ENCODE assay signal across 8 cellular contexts in genomic region chr13:75760182-75760981, GRCh38.
DNase-seq lines count a peak whose midpoint lies in the region; ATAC-seq and TF ChIP-seq lines count a peak whose summit lies in the region.

No MANE protein-coding gene starts in this region.

- intact Hi-C loops in activated CD4-positive, alpha-beta T cell treated with anti-CD3 and anti-CD28 coated beads for 36 hours (cut with DNase I, micrococcal nuclease) = loop anchor here (5.0 to 10.0 kb wide), 7 partner anchors 112 to 1232 kb away; partner anchors contain the start of genes CLN5 (in 1 of the 2), KCTD12 (in 1 of the 2), LMO7 (in 1 of the 2) and TBC1D4 (in 1 of the 2)

- TF ChIP-seq CTCF in nephron (IDR thresholded peaks at IDR 0.05; ENCODE audit: unreplicated experiment in 3 of 3) = peak in 1 of 3 experiments; percentile 18

- no peaks in the 10 kb centered on the region for H3K36me3 ChIP-seq in HAP-1 (replicated peaks)

- no peaks in the 10 kb centered on the region for H3K9me3 ChIP-seq in HAP-1

- no peaks in the 10 kb centered on the region for H3K27me3 Mint-ChIP-seq in activated CD4-positive, alpha-beta T cell treated with anti-CD3 and anti-CD28 coated beads for 36 hours
- no peaks in the 10 kb centered on the region for H3K27me3 Mint-ChIP-seq in effector memory CD8-positive, alpha-beta T cell
- H3K27me3 Mint-ChIP-seq in nephron (ENCODE audit: low read depth) = no peaks in the 10 kb centered on the region

- peak; percentile 16 for DNase-seq in activated CD4-positive, alpha-beta T cell treated with anti-CD3 and anti-CD28 coated beads for 36 hours
- no peak for DNase-seq in activated CD4-positive, alpha-beta T cell treated with anti-CD3 and anti-CD28 coated beads for 1 hour
- DNase-seq in NCI-H748 (lab: John Stamatoyannopoulos, UW; ENCODE audit: unreplicated experiment) (peak; percentile 81), HAP-1 (ENCODE audit: low spot score in 2 of 2) (no peak), GOT3 (lab: John Stamatoyannopoulos, UW) (no peak)
- no peak for DNase-seq in effector memory CD8-positive, alpha-beta T cell

- H3K27me3 ChIP-seq in HAP-1 (ENCODE audit: low read depth) = no peaks in the 10 kb centered on the region

- H3K9me3 Mint-ChIP-seq in activated CD4-positive, alpha-beta T cell treated with anti-CD3 and anti-CD28 coated beads for 36 hours (ENCODE audit: low read depth) = no peaks in the 10 kb centered on the region
- H3K9me3 Mint-ChIP-seq in effector memory CD8-positive, alpha-beta T cell = no peaks in the 10 kb centered on the region
- peaks cover under 1% of the 10 kb centered on the region for H3K9me3 Mint-ChIP-seq in nephron

- in situ Hi-C loops in HAP-1 (cut with MboI; ENCODE audit: low sequenced_read_pairs) = no loop called here

- POLR2A ChIA-PET in activated CD4-positive, alpha-beta T cell treated with anti-CD3 and anti-CD28 coated beads for 36 hours (lab: Charles Lee) = no interaction called here

- no peaks in the 10 kb centered on the region for H3K4me1 ChIP-seq in HAP-1

- peak overlapping the region; percentile 77 for H3K27ac Mint-ChIP-seq in activated CD4-positive, alpha-beta T cell treated with anti-CD3 and anti-CD28 coated beads for 36 hours
- peak overlapping the region in 1 of 2 donors; percentile 47 for H3K27ac Mint-ChIP-seq in effector memory CD8-positive, alpha-beta T cell
- H3K27ac Mint-ChIP-seq in nephron = peak overlapping the region; percentile 74 to 87 (median 86)

- no peak overlapping the region for H3K4me3 ChIP-seq in HAP-1

- H3K36me3 Mint-ChIP-seq in activated CD4-positive, alpha-beta T cell treated with anti-CD3 and anti-CD28 coated beads for 36 hours (ENCODE audit: low read depth) = peaks cover 6% of the 10 kb centered on the region
- no peaks in the 10 kb centered on the region for H3K36me3 Mint-ChIP-seq in effector memory CD8-positive, alpha-beta T cell (ENCODE audit: insufficient read depth)
- no peaks in the 10 kb centered on the region for H3K36me3 Mint-ChIP-seq in nephron (ENCODE audit: low read depth)

- CTCF ChIA-PET in activated CD4-positive, alpha-beta T cell treated with anti-CD3 and anti-CD28 coated beads for 36 hours (lab: Charles Lee) = interaction anchor here (0.6 to 4.2 kb wide), 12 partner anchors 9 to 238 kb away, joined by 3 to 20 read pairs (median 8); no protein-coding TSS in a partner anchor

- peak; percentile 74 for ATAC-seq in activated CD4-positive, alpha-beta T cell treated with anti-CD3 and anti-CD28 coated beads for 36 hours
- ATAC-seq in HG02973 (IDR thresholded peaks at IDR 0.05; ENCODE audit: unreplicated experiment) = peak; percentile 38
- peak; percentile 47 for ATAC-seq in effector memory CD8-positive, alpha-beta T cell (replicated peaks)

- peaks cover 72% of the 10 kb centered on the region for H3K4me1 Mint-ChIP-seq in activated CD4-positive, alpha-beta T cell treated with anti-CD3 and anti-CD28 coated beads for 36 hours
- H3K4me1 Mint-ChIP-seq in effector memory CD8-positive, alpha-beta T cell (ENCODE audit: low read depth in 2 of 2) = peaks cover 19 to 42% of the 10 kb centered on the region in 2 donors
- peaks cover 46% of the 10 kb centered on the region for H3K4me1 Mint-ChIP-seq in nephron

- H3K4me3 Mint-ChIP-seq in activated CD4-positive, alpha-beta T cell treated with anti-CD3 and anti-CD28 coated beads for 36 hours = peak overlapping the region; percentile 60
- peak overlapping the region; percentile 47 to 84 for H3K4me3 Mint-ChIP-seq in effector memory CD8-positive, alpha-beta T cell
- H3K4me3 Mint-ChIP-seq in nephron = peak overlapping the region; percentile 59 to 84 (median 82)

Comparison
In these comparisons a context has a peak if more than half of its experiments do, and no peak if none do; other contexts are left out.
1. DNase-seq: peak in activated CD4-positive, alpha-beta T cell treated with anti-CD3 and anti-CD28 coated beads for 36 hours (single experiment) and NCI-H748 (single experiment); none in activated CD4-positive, alpha-beta T cell treated with anti-CD3 and anti-CD28 coated beads for 1 hour (single experiment), effector memory CD8-positive, alpha-beta T cell (0 of 3), HAP-1 (0 of 2) and GOT3 (single experiment).
2. Peak in every context shown above with its lines, with median percentiles within 50 percentile points of each other: ATAC-seq and H3K4me3 Mint-ChIP-seq.